ENCODE assay signal across 18 cellular contexts in the genomic region with DNA sequence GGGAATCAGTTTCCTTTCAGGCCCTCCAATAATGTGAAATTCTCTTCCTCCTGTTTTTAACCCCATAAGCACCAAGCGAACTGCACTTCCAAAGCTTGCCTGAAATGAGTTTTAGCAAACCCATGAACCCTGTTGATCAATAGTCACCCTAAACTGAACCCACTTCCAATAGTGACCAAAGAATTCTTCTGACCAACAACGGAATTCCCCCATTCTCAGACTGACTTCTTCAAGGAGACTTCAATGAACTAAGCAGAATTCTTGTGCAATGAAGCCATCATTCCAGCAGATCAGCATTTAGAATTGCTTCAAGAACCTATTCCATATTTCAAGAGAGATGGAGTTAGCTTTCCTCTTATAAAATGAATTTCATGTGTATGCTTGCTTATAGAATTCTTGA.
DNase-seq lines count a peak whose midpoint lies in the region; ATAC-seq and TF ChIP-seq lines count a peak whose summit lies in the region.
"Had no signal": no experiment of that assay in that cellular context is flagged by ENCODE, and none has a peak within 500 bp of the region (broad histone marks: within the 10 kb centered on the region; RNA-seq: fewer than 3 reads in every experiment).

No MANE protein-coding gene starts in this region.

- H3K27me3 Mint-ChIP-seq in Caco-2 (ENCODE audit: insufficient read depth, unreplicated experiment), result no peaks in the 10 kb centered on the region
- peaks cover 11 to 30% of the 10 kb centered on the region in 2 donors for H3K27me3 Mint-ChIP-seq in natural killer cell treated with Interleukin-12 subunit alpha and Interleukin-12 subunit beta and Interleukin-15 and Interleukin-18, amount 100 ng/mL, for 72 hours

- no peak overlapping the region for H3K23ac ChIP-seq in mesendoderm (ENCODE audit: low read length)

- H3K4me3 ChIP-seq in Caco-2 (ENCODE audit: low read depth, low read length) (no peak overlapping the region), choroid plexus epithelial cell (ENCODE audit: low read depth, low read length) (no peak overlapping the region), mesendoderm (ENCODE audit: low read length) (no peak overlapping the region)
- H3K4me3 ChIP-seq: dorsolateral prefrontal cortex, lower lobe of right lung had no signal

- H3K4me1 Mint-ChIP-seq in Caco-2 (ENCODE audit: low read depth, unreplicated experiment), result peaks cover 34% of the 10 kb centered on the region
- H3K4me1 Mint-ChIP-seq in natural killer cell treated with Interleukin-12 subunit alpha and Interleukin-12 subunit beta and Interleukin-15 and Interleukin-18, amount 100 ng/mL, for 72 hours (ENCODE audit: low read depth in 2 of 2), result no peaks in the 10 kb centered on the region
- H3K4me1 Mint-ChIP-seq: activated T-helper 17 cell treated with anti-CD3 and anti-CD28 coated beads, Interleukin-2, amount 50 U/mL, for 72 hours had no signal

- peak; percentile 57 for ATAC-seq in HG02852 (IDR thresholded peaks at IDR 0.05; ENCODE audit: unreplicated experiment)
- ATAC-seq in natural killer cell treated with Interleukin-12 subunit alpha and Interleukin-12 subunit beta and Interleukin-15 and Interleukin-18, amount 100 ng/mL, for 72 hours, result no peak
- ATAC-seq: activated T-helper 17 cell treated with anti-CD3 and anti-CD28 coated beads, Interleukin-2, amount 50 U/mL, for 72 hours; Panc1 had no signal

- H3K36me3 ChIP-seq in Caco-2 (ENCODE audit: control insufficient read depth, insufficient read depth, low read length), result no peaks in the 10 kb centered on the region; the same call in 1 of the 2 replicates
- H3K36me3 ChIP-seq in mesendoderm (ENCODE audit: control insufficient read depth, insufficient read depth, low read length), result no peaks in the 10 kb centered on the region
- H3K36me3 ChIP-seq: lower lobe of right lung had no signal

- DNase-seq in Caco-2 (no peak), choroid plexus epithelial cell (ENCODE audit: low read depth) (peak; percentile 93), mesendoderm (peak; percentile 70), cardiac septum (ENCODE audit: low spot score) (no peak), Ammon's horn (ENCODE audit: low spot score) (no peak), NCI-H524 (lab: John Stamatoyannopoulos, UW) (no peak)
- no peak for DNase-seq in natural killer cell treated with Interleukin-12 subunit alpha and Interleukin-12 subunit beta and Interleukin-15 and Interleukin-18, amount 100 ng/mL, for 72 hours (ENCODE audit: low spot score)
- DNase-seq: activated CD8-positive, alpha-beta memory T cell treated with anti-CD3 and anti-CD28 coated beads for 24 hours; dorsolateral prefrontal cortex; GOT3; lower lobe of right lung; NCI-H1105; NCI-H774; nephron progenitor cell; stimulated activated CD4-positive, alpha-beta T cell treated with anti-CD3 and anti-CD28 coated beads, Interleukin-2, amount 100 ng/mL, for 24 hours had no signal

- H3K4ac ChIP-seq in mesendoderm (ENCODE audit: low read depth, low read length), result peak overlapping the region; percentile 75

- H3K4me1 ChIP-seq in Caco-2 (peaks cover 52% of the 10 kb centered on the region), mesendoderm (ENCODE audit: control insufficient read depth, low read depth, low read length) (peaks cover 3% of the 10 kb centered on the region)

- POLR2A ChIA-PET in Caco-2 (lab: Charles Lee), result no interaction called here

- WGBS in mesendoderm (ENCODE audit: extremely low coverage, insufficient coverage, low lambda C conversion rate), result no CpG with 5 or more reads among the region's 2 CpGs

- H3K4me3 Mint-ChIP-seq in Caco-2 (ENCODE audit: unreplicated experiment), result no peak overlapping the region
- no peak overlapping the region for H3K4me3 Mint-ChIP-seq in natural killer cell treated with Interleukin-12 subunit alpha and Interleukin-12 subunit beta and Interleukin-15 and Interleukin-18, amount 100 ng/mL, for 72 hours
- H3K4me3 Mint-ChIP-seq: activated T-helper 17 cell treated with anti-CD3 and anti-CD28 coated beads, Interleukin-2, amount 50 U/mL, for 72 hours; nephron progenitor cell had no signal

- intact Hi-C loops in Caco-2 (cut with micrococcal nuclease; ENCODE audit: unreplicated experiment), result loop anchor here (10.0 kb wide), 1 partner anchor 298 kb away; a partner anchor contains a TSS
- intact Hi-C loops in cardiac septum (cut with DNase I), result no loop called here

- H4K8ac ChIP-seq in mesendoderm (ENCODE audit: low read depth, low read length), result no peak overlapping the region

- TF ChIP-seq CTCF in Caco-2 (IDR thresholded peaks at IDR 0.05; ENCODE audit: insufficient read depth in 1 of 2, low read depth in 1 of 2, low read length in 1 of 2, severe bottlenecking in 1 of 2, unreplicated experiment in 1 of 2) (no peak), choroid plexus epithelial cell (conservative IDR thresholded peaks at IDR 0.05; ENCODE audit: low read depth, low read length) (no peak)

- H2AK5ac ChIP-seq in mesendoderm (ENCODE audit: low read length), result no peak overlapping the region

- H3K4me2 ChIP-seq in mesendoderm (ENCODE audit: low read length), result no peak overlapping the region

- H3K27me3 ChIP-seq in Caco-2 (replicated peaks; ENCODE audit: control insufficient read depth, insufficient read depth, low read length) (no peaks in the 10 kb centered on the region), mesendoderm (ENCODE audit: insufficient read depth, low read length, poor library complexity) (no peaks in the 10 kb centered on the region)
- H3K27me3 ChIP-seq: dorsolateral prefrontal cortex had no signal

- H3K36me3 Mint-ChIP-seq in Caco-2 (ENCODE audit: insufficient read depth, unreplicated experiment), result peaks cover 10% of the 10 kb centered on the region
- no peaks in the 10 kb centered on the region for H3K36me3 Mint-ChIP-seq in natural killer cell treated with Interleukin-12 subunit alpha and Interleukin-12 subunit beta and Interleukin-15 and Interleukin-18, amount 100 ng/mL, for 72 hours

- peak overlapping the region; percentile 71 for H2BK5ac ChIP-seq in mesendoderm (ENCODE audit: low read length)

- peak overlapping the region; percentile 64 for H3K18ac ChIP-seq in mesendoderm (ENCODE audit: low read length)

- H3K79me2 ChIP-seq in mesendoderm (ENCODE audit: control insufficient read depth, insufficient read depth, low read length), result no peaks in the 10 kb centered on the region

- H3K27ac Mint-ChIP-seq in Caco-2 (ENCODE audit: unreplicated experiment), result peak overlapping the region; percentile 26
- no peak overlapping the region for H3K27ac Mint-ChIP-seq in natural killer cell treated with Interleukin-12 subunit alpha and Interleukin-12 subunit beta and Interleukin-15 and Interleukin-18, amount 100 ng/mL, for 72 hours
- H3K27ac Mint-ChIP-seq: activated T-helper 17 cell treated with anti-CD3 and anti-CD28 coated beads, Interleukin-2, amount 50 U/mL, for 72 hours; nephron progenitor cell had no signal

- peaks cover 15% of the 10 kb centered on the region for H3K9me3 Mint-ChIP-seq in Caco-2 (ENCODE audit: unreplicated experiment)
- peaks cover 3% of the 10 kb centered on the region for H3K9me3 Mint-ChIP-seq in natural killer cell treated with Interleukin-12 subunit alpha and Interleukin-12 subunit beta and Interleukin-15 and Interleukin-18, amount 100 ng/mL, for 72 hours
- H3K9me3 Mint-ChIP-seq: activated T-helper 17 cell treated with anti-CD3 and anti-CD28 coated beads, Interleukin-2, amount 50 U/mL, for 72 hours had no signal

- no peak overlapping the region for H4K5ac ChIP-seq in mesendoderm (ENCODE audit: low read length)

- peak overlapping the region; percentile 56 for H3K56ac ChIP-seq in mesendoderm (ENCODE audit: low read length)

- H2BK120ac ChIP-seq in mesendoderm (ENCODE audit: low read depth, low read length), result peak overlapping the region; percentile 94

- peak overlapping the region; percentile 75 for H2BK15ac ChIP-seq in mesendoderm (replicated peaks; ENCODE audit: low read depth)

- H3K27ac ChIP-seq in mesendoderm (ENCODE audit: low read depth, low read length), result no peak overlapping the region
- H3K27ac ChIP-seq: dorsolateral prefrontal cortex, lower lobe of right lung had no signal

- peaks cover 12% of the 10 kb centered on the region for H3K9me3 ChIP-seq in Caco-2
- H3K9me3 ChIP-seq: lower lobe of right lung had no signal

- H3K9ac ChIP-seq in mesendoderm (ENCODE audit: low read length), result no peak overlapping the region

- no TSS peak for BruUV-seq in Caco-2 (replicated peaks; lab: Mats Ljungman, UMichigan)

- H3K79me1 ChIP-seq in mesendoderm (ENCODE audit: low read length), result no peaks in the 10 kb centered on the region

- CTCF ChIA-PET in Caco-2 (lab: Charles Lee), result no interaction called here

Comparison
In these comparisons a context has a peak if more than half of its experiments do, and no peak if none do; other contexts are left out.
1. DNase-seq: peak in choroid plexus epithelial cell (single experiment) and mesendoderm (single experiment); none in Caco-2 (0 of 2), cardiac septum (single experiment), Ammon's horn (single experiment), natural killer cell treated with Interleukin-12 subunit alpha and Interleukin-12 subunit beta and Interleukin-15 and Interleukin-18, amount 100 ng/mL, for 72 hours (single experiment) and NCI-H524 (0 of 2).